29 cellular contexts compared by ENCODE assay signal in genomic region chr3:3664916-3665315, GRCh38.
DNase-seq lines count a peak whose midpoint lies in the region; ATAC-seq and TF ChIP-seq lines count a peak whose summit lies in the region.
"Had no signal": no experiment of that assay in that cellular context is flagged by ENCODE, and none has a peak within 500 bp of the region (broad histone marks: within the 10 kb centered on the region; RNA-seq: fewer than 3 reads in every experiment).

No MANE protein-coding gene starts in this region.

- no peak overlapping the region for H2BK5ac ChIP-seq in mesenchymal stem cell (ENCODE audit: low read depth, low read length, poor library complexity, severe bottlenecking)

- H3K4ac ChIP-seq in mesenchymal stem cell (ENCODE audit: low read depth in 1 of 2, low read length in 2 of 2): no peak overlapping the region

- no peak overlapping the region for H2BK12ac ChIP-seq in mesenchymal stem cell (ENCODE audit: low read length in 2 of 2)

- H3K36me3 Mint-ChIP-seq in MCF 10A (ENCODE audit: insufficient read depth, unreplicated experiment): no peaks in the 10 kb centered on the region
- H3K36me3 Mint-ChIP-seq: activated naive CD8-positive, alpha-beta T cell treated with anti-CD3 and anti-CD28 coated beads for 36 hours; natural killer cell treated with Interleukin-12 subunit alpha and Interleukin-12 subunit beta and Interleukin-15 and Interleukin-18, amount 100 ng/mL, for 72 hours had no signal

- H3K27me3 Mint-ChIP-seq in MCF 10A (ENCODE audit: insufficient read depth, unreplicated experiment): no peaks in the 10 kb centered on the region
- H3K27me3 Mint-ChIP-seq: activated naive CD8-positive, alpha-beta T cell treated with anti-CD3 and anti-CD28 coated beads for 36 hours had no signal

- no peaks in the 10 kb centered on the region for H3K36me3 ChIP-seq in breast epithelium
- H3K36me3 ChIP-seq in mesenchymal stem cell (ENCODE audit: control insufficient read depth in 1 of 2, insufficient read depth in 2 of 2, low read depth in 1 of 2, low read length in 2 of 2): no peaks in the 10 kb centered on the region
- H3K36me3 ChIP-seq: ovary, suprapubic skin, uterus had no signal

- H3K27ac ChIP-seq in breast epithelium: no peak overlapping the region
- peak overlapping the region; percentile 52 for H3K27ac ChIP-seq in mesenchymal stem cell (ENCODE audit: low read length, poor library complexity, severe bottlenecking)
- H3K27ac ChIP-seq: ovary, SK-N-MC, suprapubic skin, uterus had no signal

- peak overlapping the region; percentile 14 for H3K4me3 Mint-ChIP-seq in MCF 10A (ENCODE audit: unreplicated experiment)
- H3K4me3 Mint-ChIP-seq: activated CD8-positive, alpha-beta T cell treated with anti-CD3 and anti-CD28 coated beads for 36 hours; activated naive CD8-positive, alpha-beta T cell treated with anti-CD3 and anti-CD28 coated beads for 36 hours; CD4-positive, alpha-beta T cell; natural killer cell treated with Interleukin-12 subunit alpha and Interleukin-12 subunit beta and Interleukin-15 and Interleukin-18, amount 100 ng/mL, for 72 hours; T-helper 1 cell treated with Interleukin-12 subunit alpha and Interleukin-12 subunit beta and Interleukin-4 antibody, amounts not matched to agents 30 μg/mL and 1 μg/mL, for 36 hours had no signal

- no peak for TF ChIP-seq POLR2A in breast epithelium (IDR thresholded peaks at IDR 0.05)

- H3K4me1 ChIP-seq in breast epithelium (no peaks in the 10 kb centered on the region), mesenchymal stem cell (ENCODE audit: control insufficient read depth, insufficient read depth, low read depth, low read length) (peaks cover 5% of the 10 kb centered on the region)
- H3K4me1 ChIP-seq: suprapubic skin, uterus had no signal

- no peaks in the 10 kb centered on the region for H3K79me1 ChIP-seq in mesenchymal stem cell (replicated peaks; ENCODE audit: low read length, poor library complexity, severe bottlenecking)

- TF ChIP-seq CTCF in MCF 10A (IDR thresholded peaks at IDR 0.05; ENCODE audit: unreplicated experiment): no peak
- TF ChIP-seq CTCF in breast epithelium (IDR thresholded peaks at IDR 0.05): no peak
- no peak for TF ChIP-seq CTCF in astrocyte of the spinal cord (IDR thresholded peaks at IDR 0.05; ENCODE audit: low read depth, low read length)

- no peak overlapping the region for H3K4me3 ChIP-seq in breast epithelium
- no peak overlapping the region for H3K4me3 ChIP-seq in astrocyte of the spinal cord (ENCODE audit: low read depth, low read length)
- H3K4me3 ChIP-seq in mesenchymal stem cell (ENCODE audit: insufficient read depth in 1 of 2, low read depth in 1 of 2, low read length in 2 of 2): no peak overlapping the region
- H3K4me3 ChIP-seq: ovary, SK-N-MC, suprapubic skin, uterus had no signal

- H3K14ac ChIP-seq in mesenchymal stem cell (ENCODE audit: low read length in 2 of 2): no peak overlapping the region

- DNase-seq in MCF 10A (ENCODE audit: unreplicated experiment): peak; percentile 66
- DNase-seq in breast epithelium (ENCODE audit: low spot score in 2 of 2): no peak
- peak; percentile 84 for DNase-seq in astrocyte of the spinal cord (ENCODE audit: low read depth, low spot score)
- DNase-seq in mesenchymal stem cell: no peak
- DNase-seq in cerebellar nuclear complex (lab: John Stamatoyannopoulos, UW): no peak
- no peak for DNase-seq in AG08395 (ENCODE audit: low spot score)
- DNase-seq: 8988T; activated CD8-positive, alpha-beta T cell treated with anti-CD3 and anti-CD28 coated beads for 36 hours; activated naive CD8-positive, alpha-beta T cell treated with anti-CD3 and anti-CD28 coated beads for 36 hours; AML-193; aorta; CD4-positive, alpha-beta T cell; DMS 273 treated with DMSO at 0.1 percent for 48 hours; hypothalamus; KBM-7; NCI-H446; NCI-H774; ovary; retina; RPMI8226; stimulated activated CD4-positive, alpha-beta T cell treated with anti-CD3 and anti-CD28 coated beads, Interleukin-12 subunit alpha, Interleukin-12 subunit beta, amount 100 ng/mL, for 4 hours; stimulated activated CD4-positive, alpha-beta T cell treated with anti-CD3 and anti-CD28 coated beads, Interleukin-4, amount 100 ng/mL, for 1 hour; uterus had no signal

- no peak overlapping the region for H3K4me2 ChIP-seq in mesenchymal stem cell (ENCODE audit: low read length, poor library complexity, severe bottlenecking)

- H4K8ac ChIP-seq in mesenchymal stem cell (ENCODE audit: low read length): no peak overlapping the region

- CTCF ChIA-PET in MCF 10A (lab: Yijun Ruan, JAX): no interaction called here

- H3K9me3 ChIP-seq in breast epithelium: no peaks in the 10 kb centered on the region
- H3K9me3 ChIP-seq in mesenchymal stem cell (ENCODE audit: control insufficient read depth, low read length): peaks cover 32% of the 10 kb centered on the region
- H3K9me3 ChIP-seq: ovary, suprapubic skin, uterus had no signal

- no peaks in the 10 kb centered on the region for H3K9me3 Mint-ChIP-seq in MCF 10A (ENCODE audit: unreplicated experiment)

- peaks cover 28% of the 10 kb centered on the region for H3K4me1 Mint-ChIP-seq in MCF 10A (ENCODE audit: insufficient read depth, unreplicated experiment)

- H2AK5ac ChIP-seq in mesenchymal stem cell (ENCODE audit: low read length, severe bottlenecking): no peak overlapping the region

- H3K9ac ChIP-seq in mesenchymal stem cell (ENCODE audit: low read length): no peak overlapping the region

- H3K27me3 ChIP-seq in breast epithelium (no peaks in the 10 kb centered on the region), mesenchymal stem cell (ENCODE audit: control insufficient read depth in 1 of 2, insufficient read depth in 1 of 2, low read length in 2 of 2) (no peaks in the 10 kb centered on the region)
- H3K27me3 ChIP-seq: ovary, suprapubic skin, uterus had no signal

- no peak overlapping the region for H2BK120ac ChIP-seq in mesenchymal stem cell (ENCODE audit: low read depth, low read length)

- H3K27ac Mint-ChIP-seq in MCF 10A (ENCODE audit: low read depth, unreplicated experiment): peak overlapping the region; percentile 68
- H3K27ac Mint-ChIP-seq: activated CD8-positive, alpha-beta T cell treated with anti-CD3 and anti-CD28 coated beads for 36 hours; activated naive CD8-positive, alpha-beta T cell treated with anti-CD3 and anti-CD28 coated beads for 36 hours; CD4-positive, alpha-beta T cell; natural killer cell treated with Interleukin-12 subunit alpha and Interleukin-12 subunit beta and Interleukin-15 and Interleukin-18, amount 100 ng/mL, for 72 hours; T-helper 1 cell treated with Interleukin-12 subunit alpha and Interleukin-12 subunit beta and Interleukin-4 antibody, amounts not matched to agents 30 μg/mL and 1 μg/mL, for 36 hours had no signal

- in situ Hi-C loops in astrocyte of the spinal cord (cut with HindIII; ENCODE audit: low sequenced_read_pairs): no loop called here

- intact Hi-C loops in MCF 10A (cut with micrococcal nuclease) (no loop called here), breast epithelium (cut with DNase I; ENCODE audit: low total_unique reads) (no loop called here)

- H4K91ac ChIP-seq in mesenchymal stem cell (ENCODE audit: low read length): no peak overlapping the region

- no peak overlapping the region for H2AFZ ChIP-seq in mesenchymal stem cell (ENCODE audit: low read depth, low read length)

- no peak overlapping the region for H2BK15ac ChIP-seq in mesenchymal stem cell (ENCODE audit: low read depth, poor library complexity, severe bottlenecking)

- no TSS peak for BruUV-seq in MCF 10A (replicated peaks; lab: Mats Ljungman, UMichigan)

- POLR2A ChIA-PET in MCF 10A (lab: Yijun Ruan, JAX): no interaction called here

- ATAC-seq in HG02642 (IDR thresholded peaks at IDR 0.05; ENCODE audit: poor library complexity, unreplicated experiment) (no peak), HG03097 (IDR thresholded peaks at IDR 0.05; ENCODE audit: low FRiP score, unreplicated experiment) (no peak)
- ATAC-seq: activated CD8-positive, alpha-beta T cell treated with anti-CD3 and anti-CD28 coated beads for 36 hours; natural killer cell treated with Interleukin-12 subunit alpha and Interleukin-12 subunit beta and Interleukin-15 and Interleukin-18, amount 100 ng/mL, for 72 hours had no signal

- no peak overlapping the region for H3K18ac ChIP-seq in mesenchymal stem cell (ENCODE audit: low read depth in 1 of 2, low read length in 2 of 2)

- 67% methylated on average over 4 of the region's 5 CpGs for WGBS in mesenchymal stem cell

- H3K23ac ChIP-seq in mesenchymal stem cell (ENCODE audit: low read length in 2 of 2): no peak overlapping the region

Comparison
In these comparisons a context has a peak if more than half of its experiments do, and no peak if none do; other contexts are left out.
1. DNase-seq: peak in MCF 10A (single experiment) and astrocyte of the spinal cord (single experiment); none in breast epithelium (0 of 2), mesenchymal stem cell (single experiment), cerebellar nuclear complex (0 of 2) and AG08395 (single experiment).